ENCODE assay signal across 27 cellular contexts in genomic region chr3:149720918-149721317, GRCh38. TPM values are rescaled to one million over a fixed set of nuclear protein-coding genes. Genes with fewer than 3 reads are reported as not detected.
DNase-seq lines count a peak whose midpoint lies in the region; ATAC-seq, FAIRE-seq and TF ChIP-seq lines count a peak whose summit lies in the region.
"Had no signal": no experiment of that assay in that cellular context is flagged by ENCODE, and none has a peak within 500 bp of the region (broad histone marks: within the 10 kb centered on the region; RNA-seq: fewer than 3 reads in every experiment).

No MANE protein-coding gene starts in this region.

- no peak overlapping the region for H3K9ac ChIP-seq in H1 (replicated peaks in 1 of 4; ENCODE audit: extremely low read depth in 1 of 4, low read depth in 3 of 4, low read length in 3 of 4)
- H3K9ac ChIP-seq: BLaER1 treated with 17β-estradiol and CSF1 and Interleukin-3, amounts not matched to agents 10 nM and 100 nM had no signal

- no peaks in the 10 kb centered on the region for H4K20me1 ChIP-seq in H1 (replicated peaks in 1 of 2; ENCODE audit: control insufficient read depth in 1 of 2, insufficient read depth in 2 of 2, low read length in 2 of 2)
- H4K20me1 ChIP-seq: BLaER1 treated with 17β-estradiol and CSF1 and Interleukin-3, amounts not matched to agents 10 nM and 100 nM had no signal

- no peak overlapping the region for H2AK5ac ChIP-seq in H1 (ENCODE audit: low read depth, low read length)

- CTCF ChIA-PET in WTC11 (lab: Charles Lee) (no interaction called here), H1 (lab: Charles Lee; ENCODE audit: partially characterized antibody) (interaction anchor here (0.8 to 7.9 kb wide), 5 partner anchors 36 to 232 kb away, joined by 3 to 72 read pairs (median 3); no protein-coding TSS in a partner anchor)

- H3K9me3 ChIP-seq in H1 (ENCODE audit: insufficient read depth in 2 of 2, low read depth in 1 of 2, low read length in 1 of 2) = peaks cover 0 to 15% of the 10 kb centered on the region in 2 experiments; a peak in 2 of 4 replicates

- no peak overlapping the region for H3K4me3 ChIP-seq in H1 (ENCODE audit: extremely low read depth in 1 of 4, insufficient read depth in 2 of 4, low read depth in 3 of 4, low read length in 4 of 4)
- H3K4me3 ChIP-seq: A549; BLaER1 treated with 17β-estradiol and CSF1 and Interleukin-3, amounts not matched to agents 10 nM and 100 nM; GM12878 had no signal

- H4K91ac ChIP-seq in H1 (replicated peaks; ENCODE audit: insufficient read length, low read length) = no peak overlapping the region

- no peaks in the 10 kb centered on the region; a peak in 1 of 8 replicates for H3K36me3 ChIP-seq in H1 (ENCODE audit: control insufficient read depth in 2 of 4, insufficient read depth in 4 of 4, low read length in 3 of 4)
- H3K36me3 ChIP-seq: BLaER1 treated with 17β-estradiol and CSF1 and Interleukin-3, amounts not matched to agents 10 nM and 100 nM had no signal

- TF ChIP-seq CTCF in WTC11 (IDR thresholded peaks at IDR 0.05) = no peak
- no peak for TF ChIP-seq CTCF in H1 (IDR thresholded peaks at IDR 0.05; ENCODE audit: control extremely low read depth in 1 of 3, insufficient read depth in 1 of 3, low read depth in 1 of 3, low read length in 3 of 3)
- no peak for TF ChIP-seq CTCF in D721Med (IDR thresholded peaks at IDR 0.05; ENCODE audit: insufficient read depth, missing control alignments)

- no peaks in the 10 kb centered on the region for H3K79me2 ChIP-seq in H1 (ENCODE audit: control insufficient read depth in 1 of 2, insufficient read depth in 2 of 2, low read length in 2 of 2)

- H2AFZ ChIP-seq in H1 (ENCODE audit: low read length) = no peak overlapping the region

- POLR2A ChIA-PET in WTC11 (lab: Charles Lee) (no interaction called here), H1 (lab: Charles Lee; ENCODE audit: partially characterized antibody) (no interaction called here)

- H3K18ac ChIP-seq in H1 (ENCODE audit: extremely low read depth, low read length) = no peak overlapping the region

- no peak overlapping the region for H3K56ac ChIP-seq in H1 (replicated peaks; ENCODE audit: insufficient read length, low read depth, low read length)

- TF ChIP-seq POLR2A in H1 (IDR thresholded peaks at IDR 0.05; ENCODE audit: control extremely low read depth in 1 of 2, low read depth in 2 of 2, low read length in 2 of 2) = no peak

- no peak overlapping the region for H2BK12ac ChIP-seq in H1 (ENCODE audit: low read depth, low read length)

- TF ChIP-seq RAD21 in H1 (IDR thresholded peaks at IDR 0.05 in 1 of 2, conservative IDR thresholded peaks at IDR 0.05 in 1 of 2; ENCODE audit: low read depth in 2 of 2, low read length in 2 of 2) = no peak

- FAIRE-seq in A204.1 (lab: Jason Lieb, UNC) (peak; percentile 9), GM19239 (lab: Jason Lieb, UNC) (peak; percentile 8), H1 (lab: Jason Lieb, UNC) (no peak), D721Med (lab: Jason Lieb, UNC) (no peak)
- FAIRE-seq: GM12878, GM12892, GM18507 had no signal

- H3K4me2 ChIP-seq in H1 (ENCODE audit: insufficient read depth in 1 of 2, low read depth in 2 of 2, low read length in 2 of 2) = no peak overlapping the region
- H3K4me2 ChIP-seq: A549; BLaER1 treated with 17β-estradiol and CSF1 and Interleukin-3, amounts not matched to agents 10 nM and 100 nM had no signal

- H3K27ac ChIP-seq in H1 (ENCODE audit: low read depth, low read length) = no peak overlapping the region
- H3K27ac ChIP-seq: A549; BLaER1 treated with 17β-estradiol and CSF1 and Interleukin-3, amounts not matched to agents 10 nM and 100 nM; C4-2B had no signal

- H2BK120ac ChIP-seq in H1 (replicated peaks; ENCODE audit: low read depth, low read length) = no peak overlapping the region

- no peaks in the 10 kb centered on the region for H3K23me2 ChIP-seq in H1 (ENCODE audit: low read depth, low read length)

- ATAC-seq in WTC11 = no peak
- no peak for ATAC-seq in GM21576 (IDR thresholded peaks at IDR 0.05; ENCODE audit: unreplicated experiment)
- ATAC-seq: A549; CD8-positive, alpha-beta T cell; GM12878 had no signal

- peaks cover 4% of the 10 kb centered on the region for H3K4me1 Mint-ChIP-seq in WTC11
- H3K4me1 Mint-ChIP-seq: B cell had no signal

- no peak overlapping the region for H2BK15ac ChIP-seq in H1 (ENCODE audit: low read length)

- WGBS in H1 (ENCODE audit: extremely low coverage in 1 of 2, insufficient coverage in 1 of 2, insufficient read length in 1 of 2, insufficient replicate concordance in 2 of 2, low coverage in 1 of 2, low lambda C conversion rate in 2 of 2, missing lambda C conversion rate in 1 of 2), 2 experiments = 94% methylated on average over 2 of the region's 2 CpGs; no CpG with 5 or more reads in 1 of the 2 experiments

- DNase-seq in GM19239 (ENCODE audit: insufficient read length, low spot score) (no peak), WTC11 (ENCODE audit: low spot score) (no peak), H1 (ENCODE audit: low read depth in 1 of 2, low spot score in 2 of 2) (no peak), D721Med (ENCODE audit: insufficient read length, low spot score) (no peak), SIG-M5 treated with dmso at 0.1 percent for 504 hours (lab: John Stamatoyannopoulos, UW; ENCODE audit: unreplicated experiment) (no peak)
- DNase-seq: 8988T; AML-193; Caco-2; Calu3; CD4-positive, alpha-beta T cell; CD8-positive, alpha-beta T cell; DMS 273 treated with DMSO at 0.1 percent for 48 hours; DMS153; DMS53; DMS79; DND-41; EL; GDM1 had no signal

- no peak overlapping the region for H2BK5ac ChIP-seq in H1 (ENCODE audit: low read depth, low read length)

- peaks cover 24% of the 10 kb centered on the region for H3K36me3 Mint-ChIP-seq in WTC11

- no peak overlapping the region for H3K27ac Mint-ChIP-seq in WTC11
- H3K27ac Mint-ChIP-seq: B cell; CD4-positive, alpha-beta T cell; CD8-positive, alpha-beta T cell had no signal

- H3K23ac ChIP-seq in H1 (ENCODE audit: insufficient read length) = no peak overlapping the region

- no peaks in the 10 kb centered on the region for H3K27me3 Mint-ChIP-seq in WTC11 (ENCODE audit: low read depth)
- H3K27me3 Mint-ChIP-seq: CD4-positive, alpha-beta T cell had no signal

- no peaks in the 10 kb centered on the region for H3K4me1 ChIP-seq in H1 (replicated peaks in 1 of 4; ENCODE audit: control insufficient read depth in 3 of 4, insufficient read depth in 4 of 4, low read length in 3 of 4)
- H3K4me1 ChIP-seq: BLaER1 treated with 17β-estradiol and CSF1 and Interleukin-3, amounts not matched to agents 10 nM and 100 nM; Caco-2 had no signal

- no peak overlapping the region for H3K4me3 Mint-ChIP-seq in WTC11
- H3K4me3 Mint-ChIP-seq: B cell; CD4-positive, alpha-beta T cell; CD8-positive, alpha-beta T cell had no signal

- peaks cover 36% of the 10 kb centered on the region for H3K9me3 Mint-ChIP-seq in WTC11

- H3K79me1 ChIP-seq in H1 (ENCODE audit: low read depth, low read length) = no peaks in the 10 kb centered on the region

- no peak overlapping the region for H4K5ac ChIP-seq in H1 (ENCODE audit: insufficient read length, low read depth, low read length)

- H3K14ac ChIP-seq in H1 (ENCODE audit: insufficient read length) = no peak overlapping the region

- no peak overlapping the region for H3K4ac ChIP-seq in H1 (replicated peaks; ENCODE audit: insufficient read length, low read depth, low read length)

- no peak overlapping the region for H4K8ac ChIP-seq in H1 (ENCODE audit: extremely low read depth, insufficient read depth, low read length)

- no peaks in the 10 kb centered on the region for H3K27me3 ChIP-seq in H1 (replicated peaks in 1 of 4; ENCODE audit: control insufficient read depth in 3 of 4, extremely low read depth in 1 of 4, insufficient read depth in 3 of 4, low read length in 3 of 4)
- H3K27me3 ChIP-seq: BLaER1 treated with 17β-estradiol and CSF1 and Interleukin-3, amounts not matched to agents 10 nM and 100 nM had no signal

- no peak for TF ChIP-seq EP300 in H1 (IDR thresholded peaks at IDR 0.05; ENCODE audit: borderline replicate concordance in 1 of 2, low read depth in 2 of 2, low read length in 2 of 2)

- no peak overlapping the region for H2BK20ac ChIP-seq in H1 (ENCODE audit: low read length)

TF ChIP-seq in WTC11, 78 proteins besides CTCF, POLR2A, EP300 and RAD21 (continues in another document):
- TF ChIP-seq GTF2I (CRISPR knock-in tag; conservative IDR thresholded peaks at IDR 0.05) = 0 out of 2 replicates have a peak, but pooled peaks have one; percentile 24

TF ChIP-seq in H1, 55 proteins besides CTCF, POLR2A, EP300 and RAD21:
- TF ChIP-seq KDM1A (IDR thresholded peaks at IDR 0.05; ENCODE audit: borderline replicate concordance, low read length) = peak; percentile 69
- no peak for TF ChIP-seq TAF1 (IDR thresholded peaks at IDR 0.05; ENCODE audit: low read depth, low read length)

RNA-seq across cellular contexts. Expression of gene COMMD2, which starts 31.4 kb away (rescaled TPM):
- total RNA-seq in WTC11 (2021) = 51.3 to 52.9 TPM (median 52.1 TPM) in 3 replicates
- 51.6 and 57.2 TPM in 2 replicates for total RNA-seq in H1 (2021; fragmentation: NEBNext Ultra II Directional; extraction: Animal tissue kit (Norgen Biotek cat#: 25700))
- 12.1 and 20.2 TPM in 2 replicates for polyA plus RNA-seq in H1 (2011; rRNA removed)
- polyA plus RNA-seq in H1 (2011; cell fraction: cytosol; rRNA removed) = 31.2 TPM
- 13.4 TPM for polyA plus RNA-seq in H1 (2011; cell fraction: nucleus; rRNA removed)
- polyA plus RNA-seq in H1 (2012, experiment 1 of 2) = 29.5 to 50.7 TPM (median 35.3 TPM) in 4 replicates
- 5.6 TPM for polyA plus RNA-seq in H1 (2012, experiment 2 of 2)
- 29.8 TPM for polyA plus RNA-seq in H1 (2013, experiment 1 of 2)
- polyA plus RNA-seq in H1 (2013, experiment 2 of 2) = 27.4 TPM
- 23.8 and 53.1 TPM in 2 replicates for polyA minus RNA-seq in H1 (2011; rRNA and poly(A)+ RNA removed)
- 9.4 TPM for polyA minus RNA-seq in H1 (2011; cell fraction: cytosol; rRNA and poly(A)+ RNA removed)
- polyA minus RNA-seq in H1 (2011; cell fraction: nucleus; rRNA and poly(A)+ RNA removed) = 19.4 TPM
